ENCODE assay signal across 15 cellular contexts in genomic region chr15:39438260-39438659, GRCh38.
"Had no signal": no experiment of that assay in that cellular context is flagged by ENCODE, and none has a peak within 500 bp of the region (broad histone marks: within the 10 kb centered on the region; RNA-seq: fewer than 3 reads in every experiment).

No MANE protein-coding gene starts in this region.

- H3K27ac Mint-ChIP-seq: activated CD4-positive, alpha-beta T cell treated with anti-CD3 and anti-CD28 coated beads for 36 hours; activated CD8-positive, alpha-beta T cell treated with anti-CD3 and anti-CD28 coated beads for 36 hours; activated naive CD4-positive, alpha-beta T cell treated with anti-CD3 and anti-CD28 coated beads, Interleukin-2, amount 10 ng/mL, durations not matched to agents 7 days and 5 days; activated T-helper 17 cell treated with anti-CD3 and anti-CD28 coated beads, Interleukin-2, amount 50 U/mL, for 72 hours; neural progenitor cell; stimulated activated effector memory CD8-positive, alpha-beta T cell treated with anti-CD3 and anti-CD28 coated beads, Interleukin-12 subunit alpha, Interleukin-12 subunit beta, amount 100 ng/mL, for 72 hours had no signal

- H3K36me3 Mint-ChIP-seq: activated naive CD4-positive, alpha-beta T cell treated with anti-CD3 and anti-CD28 coated beads, Interleukin-2, amount 10 ng/mL, durations not matched to agents 7 days and 5 days; neural progenitor cell; stimulated activated effector memory CD8-positive, alpha-beta T cell treated with anti-CD3 and anti-CD28 coated beads, Interleukin-12 subunit alpha, Interleukin-12 subunit beta, amount 100 ng/mL, for 72 hours had no signal

- H3K4me1 Mint-ChIP-seq: activated CD4-positive, alpha-beta T cell treated with anti-CD3 and anti-CD28 coated beads for 36 hours; activated naive CD4-positive, alpha-beta T cell treated with anti-CD3 and anti-CD28 coated beads, Interleukin-2, amount 10 ng/mL, durations not matched to agents 7 days and 5 days; activated T-helper 17 cell treated with anti-CD3 and anti-CD28 coated beads, Interleukin-2, amount 50 U/mL, for 72 hours; stimulated activated effector memory CD8-positive, alpha-beta T cell treated with anti-CD3 and anti-CD28 coated beads, Interleukin-12 subunit alpha, Interleukin-12 subunit beta, amount 100 ng/mL, for 72 hours had no signal

- H3K36me3 ChIP-seq: neural progenitor cell, pancreas, SJSA1, tibial nerve had no signal

- H3K9me3 Mint-ChIP-seq: activated CD8-positive, alpha-beta T cell treated with anti-CD3 and anti-CD28 coated beads for 36 hours; activated T-helper 17 cell treated with anti-CD3 and anti-CD28 coated beads, Interleukin-2, amount 50 U/mL, for 72 hours; neural progenitor cell had no signal

- H3K27me3 ChIP-seq: neural progenitor cell, pancreas, SJSA1, tibial nerve had no signal

- ATAC-seq: activated CD4-positive, alpha-beta T cell treated with anti-CD3 and anti-CD28 coated beads for 36 hours; activated CD8-positive, alpha-beta T cell treated with anti-CD3 and anti-CD28 coated beads for 36 hours; activated T-helper 17 cell treated with anti-CD3 and anti-CD28 coated beads, Interleukin-2, amount 50 U/mL, for 72 hours; esophagus mucosa; stimulated activated effector memory CD8-positive, alpha-beta T cell treated with anti-CD3 and anti-CD28 coated beads, Interleukin-12 subunit alpha, Interleukin-12 subunit beta, amount 100 ng/mL, for 72 hours had no signal

- H3K4me1 ChIP-seq: neural progenitor cell, pancreas had no signal

- H3K27ac ChIP-seq: neural progenitor cell, pancreas, SJSA1, tibial nerve had no signal

- DNase-seq: activated CD4-positive, alpha-beta T cell treated with anti-CD3 and anti-CD28 coated beads for 36 hours; activated CD8-positive, alpha-beta T cell treated with anti-CD3 and anti-CD28 coated beads for 36 hours; activated naive CD4-positive, alpha-beta T cell treated with anti-CD3 and anti-CD28 coated beads, Interleukin-2, amount 10 ng/mL, durations not matched to agents 7 days and 5 days; central memory CD4-positive, alpha-beta T cell; glutamatergic neuron; small intestine; SW 1271; T-helper 9 cell had no signal

- H3K9me3 ChIP-seq: pancreas, SJSA1, tibial nerve had no signal

- H3K4me3 Mint-ChIP-seq: activated CD4-positive, alpha-beta T cell treated with anti-CD3 and anti-CD28 coated beads for 36 hours; activated CD8-positive, alpha-beta T cell treated with anti-CD3 and anti-CD28 coated beads for 36 hours; activated naive CD4-positive, alpha-beta T cell treated with anti-CD3 and anti-CD28 coated beads, Interleukin-2, amount 10 ng/mL, durations not matched to agents 7 days and 5 days; activated T-helper 17 cell treated with anti-CD3 and anti-CD28 coated beads, Interleukin-2, amount 50 U/mL, for 72 hours; neural progenitor cell; stimulated activated effector memory CD8-positive, alpha-beta T cell treated with anti-CD3 and anti-CD28 coated beads, Interleukin-12 subunit alpha, Interleukin-12 subunit beta, amount 100 ng/mL, for 72 hours had no signal

- H3K4me3 ChIP-seq: neural progenitor cell, pancreas, SJSA1, tibial nerve had no signal
